13 cellular contexts compared by ENCODE assay signal in the genomic region with DNA sequence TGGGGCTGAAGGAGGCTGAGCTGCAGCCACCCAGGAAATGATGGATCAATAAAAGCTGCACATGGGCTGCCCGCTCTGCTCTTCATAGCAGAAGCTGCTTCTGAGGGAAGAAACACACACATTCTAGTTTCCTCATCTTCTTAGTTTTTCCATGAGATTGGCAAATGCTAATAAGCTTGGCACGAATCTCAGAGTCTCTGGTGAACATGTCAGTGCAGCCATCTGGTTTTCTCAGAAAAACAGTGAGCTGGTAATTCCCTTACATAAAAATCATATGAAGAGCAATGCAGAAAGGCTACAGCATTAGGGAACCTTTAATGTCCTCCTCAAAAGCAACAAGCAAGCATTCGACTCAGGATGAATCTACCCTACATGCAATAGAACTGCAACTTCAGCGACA.
DNase-seq lines count a peak whose midpoint lies in the region; FAIRE-seq and TF ChIP-seq lines count a peak whose summit lies in the region.
"Had no signal": no experiment of that assay in that cellular context is flagged by ENCODE, and none has a peak within 500 bp of the region (broad histone marks: within the 10 kb centered on the region; RNA-seq: fewer than 3 reads in every experiment).

No MANE protein-coding gene starts in this region.

- H3K4me3 Mint-ChIP-seq in HFFc6 (peak overlapping the region; percentile 78), brain (peak overlapping the region in 3 of 5 experiments; percentile 20 to 65 (median 45))
- H3K4me3 Mint-ChIP-seq: activated naive CD4-positive, alpha-beta T cell treated with anti-CD3 and anti-CD28 coated beads, Interleukin-2, amount 10 ng/mL, durations not matched to agents 7 days and 5 days; natural killer cell had no signal

- peaks cover 48% of the 10 kb centered on the region for H3K4me1 ChIP-seq in keratinocyte (ENCODE audit: control insufficient read depth, extremely low read depth, insufficient read depth, low read length)

- H3K27ac ChIP-seq in keratinocyte (ENCODE audit: control insufficient read depth, insufficient read depth, low read length): no peak overlapping the region
- H3K27ac ChIP-seq in skin epidermis: peak overlapping the region in 16 of 21 experiments; percentile 20 to 74 (median 63)
- H3K27ac ChIP-seq: testis, WERI-Rb-1 had no signal

- H3K9me3 ChIP-seq in keratinocyte (ENCODE audit: control insufficient read depth, low read depth, low read length): no peaks in the 10 kb centered on the region
- H3K9me3 ChIP-seq: testis had no signal

- no peaks in the 10 kb centered on the region for H3K27me3 ChIP-seq in keratinocyte (ENCODE audit: control insufficient read depth, extremely low read depth, insufficient read depth, low read length)
- H3K27me3 ChIP-seq: testis had no signal

- no peak overlapping the region for H3K9ac ChIP-seq in keratinocyte (ENCODE audit: control insufficient read depth, extremely low read depth, insufficient read depth, low read length)

- H3K36me3 Mint-ChIP-seq in HFFc6 (ENCODE audit: low read depth) (peaks cover 6% of the 10 kb centered on the region; the same call in 1 of the 2 replicates), brain (peaks cover 5% of the 10 kb centered on the region)
- H3K36me3 Mint-ChIP-seq: activated naive CD4-positive, alpha-beta T cell treated with anti-CD3 and anti-CD28 coated beads, Interleukin-2, amount 10 ng/mL, durations not matched to agents 7 days and 5 days; natural killer cell had no signal

- TF ChIP-seq CTCF in HFFc6 (IDR thresholded peaks at IDR 0.05) (no peak), brain (conservative IDR thresholded peaks at IDR 0.05) (no peak), keratinocyte (optimal IDR thresholded peaks at IDR 0.05 in 1 of 3, IDR thresholded peaks at IDR 0.05 in 1 of 3, conservative IDR thresholded peaks at IDR 0.05 in 1 of 3; ENCODE audit: extremely low read depth in 1 of 3, insufficient read depth in 2 of 3, low read length in 3 of 3) (no peak)

- H3K27me3 Mint-ChIP-seq in HFFc6 (ENCODE audit: insufficient read depth) (no peaks in the 10 kb centered on the region), brain (no peaks in the 10 kb centered on the region)
- H3K27me3 Mint-ChIP-seq: activated naive CD4-positive, alpha-beta T cell treated with anti-CD3 and anti-CD28 coated beads, Interleukin-2, amount 10 ng/mL, durations not matched to agents 7 days and 5 days had no signal

- H4K20me1 ChIP-seq in keratinocyte (ENCODE audit: control insufficient read depth, extremely low read depth, insufficient read depth, low read length): no peaks in the 10 kb centered on the region

- H3K9me3 Mint-ChIP-seq in HFFc6: no peaks in the 10 kb centered on the region
- H3K9me3 Mint-ChIP-seq in brain: peaks cover 0 to 2% (median 0%) of the 10 kb centered on the region in 5 experiments
- H3K9me3 Mint-ChIP-seq: activated naive CD4-positive, alpha-beta T cell treated with anti-CD3 and anti-CD28 coated beads, Interleukin-2, amount 10 ng/mL, durations not matched to agents 7 days and 5 days; natural killer cell had no signal

- H3K36me3 ChIP-seq in keratinocyte (ENCODE audit: control insufficient read depth in 2 of 2, extremely low read depth in 1 of 2, insufficient read depth in 2 of 2, low read length in 2 of 2): no peaks in the 10 kb centered on the region
- H3K36me3 ChIP-seq: WERI-Rb-1 had no signal

- peak overlapping the region; percentile 86 for H3K27ac Mint-ChIP-seq in HFFc6
- H3K27ac Mint-ChIP-seq in brain: peak overlapping the region; percentile 73 to 99 (median 90)
- H3K27ac Mint-ChIP-seq: activated naive CD4-positive, alpha-beta T cell treated with anti-CD3 and anti-CD28 coated beads, Interleukin-2, amount 10 ng/mL, durations not matched to agents 7 days and 5 days; natural killer cell had no signal

- peaks cover 71% of the 10 kb centered on the region for H3K4me1 Mint-ChIP-seq in HFFc6 (ENCODE audit: low read depth)
- H3K4me1 Mint-ChIP-seq in brain: peaks cover 83% of the 10 kb centered on the region
- H3K4me1 Mint-ChIP-seq: activated naive CD4-positive, alpha-beta T cell treated with anti-CD3 and anti-CD28 coated beads, Interleukin-2, amount 10 ng/mL, durations not matched to agents 7 days and 5 days; natural killer cell had no signal

- DNase-seq in HFFc6 (peak; percentile 23), keratinocyte (ENCODE audit: low read depth, low spot score) (no peak), NCI-H510A treated with DMSO at 0.1 percent for 48 hours (lab: John Stamatoyannopoulos, UW) (no peak), NCI-H510A (lab: John Stamatoyannopoulos, UW) (no peak)
- DNase-seq in stimulated activated CD4-positive, alpha-beta T cell treated with anti-CD3 and anti-CD28 coated beads, Interleukin-4, amount 100 ng/mL, for 1 hour: no peak
- DNase-seq: activated naive CD4-positive, alpha-beta T cell treated with anti-CD3 and anti-CD28 coated beads, Interleukin-2, amount 10 ng/mL, durations not matched to agents 7 days and 5 days; natural killer cell; NCI-H1105 treated with DMSO at 0.1 percent for 48 hours; NCI-H446 treated with DMSO at 0.1 percent for 48 hours; testis had no signal

- no peaks in the 10 kb centered on the region for H3K9me1 ChIP-seq in keratinocyte (ENCODE audit: control insufficient read depth, extremely low read depth, insufficient read depth, low read length)

- peak; percentile 77 for FAIRE-seq in keratinocyte (lab: Jason Lieb, UNC)

- dilution Hi-C loops in keratinocyte (cut with MboI; ENCODE audit: extremely low pct_ligation_motif_present, low sequenced_read_pairs): no loop called here

- no peaks in the 10 kb centered on the region for H3K79me2 ChIP-seq in keratinocyte (ENCODE audit: control insufficient read depth, insufficient read depth, low read length)

- H3K4me2 ChIP-seq in keratinocyte (ENCODE audit: control insufficient read depth, extremely low read depth, insufficient read depth, low read depth, low read length): no peak overlapping the region

- no peak overlapping the region for H3K4me3 ChIP-seq in keratinocyte (ENCODE audit: control insufficient read depth in 2 of 3, extremely low read depth in 1 of 3, insufficient read depth in 2 of 3, low read depth in 1 of 3, low read length in 3 of 3)
- H3K4me3 ChIP-seq in skin epidermis: no peak overlapping the region
- H3K4me3 ChIP-seq: testis had no signal

- no peak overlapping the region for H2AFZ ChIP-seq in keratinocyte (ENCODE audit: control insufficient read depth, low read length)
